ENCODE assay signal across 8 cellular contexts in genomic region chr1:25568090-25568833, GRCh38. TPM values are rescaled to one million over a fixed set of nuclear protein-coding genes. Genes with fewer than 3 reads are reported as not detected.
DNase-seq lines count a peak whose midpoint lies in the region; ATAC-seq and TF ChIP-seq lines count a peak whose summit lies in the region.

No MANE protein-coding gene starts in this region.

- no peak for TF ChIP-seq POLR2A in GM18505 (IDR thresholded peaks at IDR 0.05; ENCODE audit: borderline replicate concordance, extremely low read depth, insufficient read depth, insufficient read length)

- H3K36me3 ChIP-seq in tibial artery: peaks cover 4 to 26% (median 21%) of the 10 kb centered on the region in 3 donors

- peak; percentile 37 for ATAC-seq in Right ventricle myocardium inferior
- ATAC-seq in GM18505 (IDR thresholded peaks at IDR 0.05; ENCODE audit: unreplicated experiment): no peak
- no peak for ATAC-seq in GM19397 (IDR thresholded peaks at IDR 0.05; ENCODE audit: unreplicated experiment)

- DNase-seq in Right ventricle myocardium inferior (ENCODE audit: missing footprints) (peak; percentile 52), cardiac septum (ENCODE audit: low spot score) (no peak), astrocyte of the cerebellum (ENCODE audit: low read depth) (peak; percentile 75), iPS-NIHi7 (ENCODE audit: extremely low spot score) (peak; percentile 83), tibial artery (peak; percentile 67 to 78), NCI-H748 (lab: John Stamatoyannopoulos, UW; ENCODE audit: unreplicated experiment) (no peak)

- H3K4me3 ChIP-seq in astrocyte of the cerebellum (ENCODE audit: low read depth, low read length) (no peak overlapping the region), tibial artery (no peak overlapping the region)

- TF ChIP-seq CTCF in astrocyte of the cerebellum (IDR thresholded peaks at IDR 0.05; ENCODE audit: low read depth, low read length, missing control alignments) (peak; percentile 28), tibial artery (IDR thresholded peaks at IDR 0.05) (peak in 1 of 2 experiments; percentile 15)

- H3K9me3 ChIP-seq in tibial artery: no peaks in the 10 kb centered on the region

- in situ Hi-C loops in astrocyte of the cerebellum (cut with HindIII; ENCODE audit: low sequenced_read_pairs): no loop called here

- intact Hi-C loops in Right ventricle myocardium inferior (cut with DNase I) (no loop called here), cardiac septum (cut with DNase I) (no loop called here), tibial artery (cut with DNase I; ENCODE audit: low total_unique reads) (no loop called here)

- H3K27me3 ChIP-seq in tibial artery: no peaks in the 10 kb centered on the region

- H3K4me1 ChIP-seq in tibial artery: peaks cover 5 to 61% (median 37%) of the 10 kb centered on the region in 4 donors

- peak overlapping the region; percentile 88 to 90 for H3K27ac ChIP-seq in tibial artery

RNA-seq across cellular contexts. Expression of gene LDLRAP1, which starts 24.9 kb away (rescaled TPM):
- total RNA-seq in Right ventricle myocardium inferior: 12.3 TPM
- 14.4 TPM for total RNA-seq in cardiac septum

RNA-seq across cellular contexts. Expression of gene MAN1C1, which starts 48.3 kb away (rescaled TPM):
- total RNA-seq in Right ventricle myocardium inferior (19.5 TPM), cardiac septum (16.7 TPM)

Comparison
In these comparisons a context has a peak if more than half of its experiments do, and no peak if none do; other contexts are left out.
1. DNase-seq: peak in Right ventricle myocardium inferior (single experiment), astrocyte of the cerebellum (single experiment), iPS-NIHi7 (single experiment) and tibial artery (2 of 2); none in cardiac septum (single experiment) and NCI-H748 (single experiment).